Comparison of ENCODE assay signal across 26 cellular contexts in genomic region chr10:75809003-75809402, GRCh38.
"Had no signal": no experiment of that assay in that cellular context is flagged by ENCODE, and none has a peak within 500 bp of the region (broad histone marks: within the 10 kb centered on the region; RNA-seq: fewer than 3 reads in every experiment).

No MANE protein-coding gene starts in this region.

- ATAC-seq: stimulated activated effector memory CD8-positive, alpha-beta T cell treated with anti-CD3 and anti-CD28 coated beads, Interleukin-12 subunit alpha, Interleukin-12 subunit beta, amount 100 ng/mL, for 72 hours; stimulated activated memory B cell treated with anti-CD40 and anti-IgM and Interleukin-4, amounts not matched to agents 10 μg/mL and 1 μg/mL and 100 μg/mL, for 72 hours; stimulated activated naive B cell treated with anti-CD40 and anti-IgM and Interleukin-4, amounts not matched to agents 10 μg/mL and 1 μg/mL and 100 μg/mL, for 72 hours; stimulated activated naive CD8-positive, alpha-beta T cell treated with anti-CD3 and anti-CD28 coated beads, Interleukin-15, amount 100 ng/mL, for 72 hours; stimulated activated naive CD8-positive, alpha-beta T cell treated with anti-CD3 and anti-CD28 coated beads, Interleukin-15, Interleukin-2, amounts not matched to agents 100 U/mL and 50 U/mL, for 24 hours; upper lobe of right lung had no signal

- H3K4me1 ChIP-seq: suprapubic skin, testis, thyroid gland, tibial artery, transverse colon, upper lobe of left lung, upper lobe of right lung, uterus, vagina had no signal

- H3K27me3 ChIP-seq: stomach, suprapubic skin, testis, thyroid gland, tibial nerve, transverse colon, upper lobe of left lung, upper lobe of right lung, uterus, vagina had no signal

- H3K27ac ChIP-seq: stomach, suprapubic skin, testis, thoracic aorta, thyroid gland, tibial artery, tibial nerve, transverse colon, upper lobe of left lung, upper lobe of right lung, uterus, vagina had no signal

- H3K9me3 ChIP-seq: stomach, suprapubic skin, testis, thoracic aorta, thyroid gland, tibial artery, tibial nerve, transverse colon, upper lobe of left lung, upper lobe of right lung, uterus, vagina had no signal

- H3K36me3 ChIP-seq: stomach, suprapubic skin, thoracic aorta, thyroid gland, tibial artery, tibial nerve, transverse colon, upper lobe of left lung, upper lobe of right lung, uterus, vagina had no signal

- H3K4me3 ChIP-seq: stomach, suprapubic skin, testis, thoracic aorta, thyroid gland, tibial artery, tibial nerve, transverse colon, upper lobe of left lung, upper lobe of right lung, uterus, vagina had no signal

- DNase-seq: stimulated activated CD4-positive, alpha-beta T cell treated with anti-CD3 and anti-CD28 coated beads, Interleukin-2, amount 100 ng/mL, for 48 hours; stimulated activated CD4-positive, alpha-beta T cell treated with anti-CD3 and anti-CD28 coated beads, Interleukin-4, amount 100 ng/mL, for 1 hour; stimulated activated CD4-positive, alpha-beta T cell treated with anti-CD3 and anti-CD28 coated beads, Interleukin-4, amount 100 ng/mL, for 24 hours; stimulated activated CD4-positive, alpha-beta T cell treated with anti-CD3 and anti-CD28 coated beads, Interleukin-4, amount 100 ng/mL, for 4 hours; stimulated activated CD8-positive, alpha-beta memory T cell treated with anti-CD3 and anti-CD28 coated beads, Interleukin-4, amount 100 ng/mL, for 48 hours; stimulated activated naive B cell treated with anti-CD40 and anti-IgM and Interleukin-4, amounts not matched to agents 10 μg/mL and 1 μg/mL and 100 μg/mL, for 72 hours; stimulated activated naive CD4-positive, alpha-beta T cell; stimulated activated naive CD4-positive, alpha-beta T cell treated with Interleukin-2 at 50 U/mL for 16 hours; stimulated activated naive CD8-positive, alpha-beta T cell treated with anti-CD3 and anti-CD28 coated beads, Interleukin-15, amount 100 ng/mL, for 72 hours; stimulated activated naive CD8-positive, alpha-beta T cell treated with anti-CD3 and anti-CD28 coated beads, Interleukin-15, Interleukin-2, amounts not matched to agents 100 U/mL and 50 U/mL, for 24 hours; stomach; substantia nigra; testis; thyroid gland; tibial artery; transverse colon; trophoblast cell; upper lobe of left lung; upper lobe of right lung; uterus had no signal
